Comparison of ENCODE assay signal across 20 cellular contexts in the genomic region with DNA sequence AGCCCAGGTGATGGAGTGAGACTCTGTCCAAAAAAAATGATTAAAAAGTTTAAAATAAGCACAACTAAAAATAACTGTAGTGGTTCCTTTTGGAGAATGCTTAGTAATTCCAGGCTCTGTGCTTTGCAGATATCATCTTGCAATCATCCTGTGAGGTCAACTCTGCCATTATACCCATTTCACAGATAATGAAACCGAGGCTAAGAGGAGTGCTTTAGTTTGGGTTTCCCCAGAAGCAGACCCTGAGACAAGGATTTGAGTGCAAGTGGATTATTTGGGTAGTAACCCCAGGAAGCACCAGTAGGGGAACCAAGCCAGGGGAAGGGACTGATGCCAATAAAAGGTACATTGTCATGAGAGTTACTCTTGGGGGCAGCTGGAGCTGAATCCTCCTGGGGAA.
"Had no signal": no experiment of that assay in that cellular context is flagged by ENCODE, and none has a peak within 500 bp of the region (broad histone marks: within the 10 kb centered on the region; RNA-seq: fewer than 3 reads in every experiment).

No MANE protein-coding gene starts in this region.

- H3K27ac Mint-ChIP-seq: activated CD8-positive, alpha-beta memory T cell treated with anti-CD3 and anti-CD28 coated beads, Interleukin-2, amount 10 ng/mL, durations not matched to agents 7 days and 5 days; memory B cell; nephron had no signal

- H3K27me3 Mint-ChIP-seq: activated CD8-positive, alpha-beta memory T cell treated with anti-CD3 and anti-CD28 coated beads, Interleukin-2, amount 10 ng/mL, durations not matched to agents 7 days and 5 days had no signal

- H3K4me1 Mint-ChIP-seq: nephron had no signal

- ATAC-seq: activated CD8-positive, alpha-beta memory T cell treated with anti-CD3 and anti-CD28 coated beads, Interleukin-2, amount 10 ng/mL, durations not matched to agents 7 days and 5 days; left ventricle myocardium superior had no signal

- H3K4me3 Mint-ChIP-seq: activated CD8-positive, alpha-beta memory T cell treated with anti-CD3 and anti-CD28 coated beads, Interleukin-2, amount 10 ng/mL, durations not matched to agents 7 days and 5 days; memory B cell; nephron had no signal

- DNase-seq: activated CD4-positive, alpha-beta T cell treated with anti-CD3 and anti-CD28 coated beads, Interleukin-2, amount 50 U/mL, for 1 hour; activated CD4-positive, CD25-positive, alpha-beta regulatory T cell; activated CD8-positive, alpha-beta memory T cell treated with anti-CD3 and anti-CD28 coated beads, Interleukin-2, amount 10 ng/mL, durations not matched to agents 7 days and 5 days; activated T-cell treated with anti-CD3 and anti-CD28 coated beads, Interleukin-2, amount 50 U/mL, for 1 hour; cerebellar nuclear complex; effector memory CD4-positive, alpha-beta T cell; foreskin melanocyte; kidney glomerular epithelial cell; left ventricle myocardium superior; nucleus accumbens; stimulated activated CD4-positive, alpha-beta T cell treated with anti-CD3 and anti-CD28 coated beads, Interleukin-15, amount 100 ng/mL, for 24 hours; stimulated activated CD4-positive, alpha-beta T cell treated with anti-CD3 and anti-CD28 coated beads, Interleukin-4, amount 100 ng/mL, for 1 hour; stimulated activated naive CD4-positive, alpha-beta T cell; trophoblast cell had no signal

- H3K4me1 ChIP-seq: breast epithelium had no signal

- H3K27me3 ChIP-seq: ascending aorta, breast epithelium, right atrium auricular region had no signal

- H3K27ac ChIP-seq: ascending aorta, breast epithelium, right atrium auricular region had no signal

- H3K9me3 Mint-ChIP-seq: memory B cell, nephron had no signal

- H3K9me3 ChIP-seq: ascending aorta, breast epithelium, right atrium auricular region had no signal

- H3K36me3 ChIP-seq: breast epithelium had no signal

- H3K4me3 ChIP-seq: ascending aorta, breast epithelium, right atrium auricular region, skin epidermis had no signal
